In the genomic region with DNA sequence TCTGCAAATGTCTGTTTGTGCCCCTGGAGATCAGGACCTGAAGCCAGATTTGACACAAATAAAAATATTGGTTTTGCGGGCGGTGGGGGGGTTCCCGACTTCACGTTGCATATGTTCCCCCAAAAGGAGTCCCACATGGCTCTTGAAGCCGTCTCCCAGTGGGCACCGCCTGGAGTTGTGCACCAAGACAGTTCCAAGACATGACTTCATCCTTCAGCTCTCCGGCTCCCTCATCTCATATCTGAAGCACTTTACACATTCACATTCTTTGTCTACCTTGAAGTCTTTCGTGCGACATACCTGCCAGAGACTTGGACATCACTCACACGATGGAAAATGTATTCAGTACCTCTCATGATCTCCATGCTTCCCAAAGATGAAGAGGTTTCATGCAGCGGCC, we compare ENCODE assay signal across 34 cellular contexts.
"Had no signal": no experiment of that assay in that cellular context is flagged by ENCODE, and none has a peak within 500 bp of the region (broad histone marks: within the 10 kb centered on the region; RNA-seq: fewer than 3 reads in every experiment).

No MANE protein-coding gene starts in this region.

- H3K9me3 ChIP-seq: adrenal gland, ascending aorta had no signal

- H3K36me3 ChIP-seq: adrenal gland, ascending aorta, brain microvascular endothelial cell, breast epithelium, cardiac muscle cell had no signal

- DNase-seq: activated effector memory CD4-positive, alpha-beta T cell treated with anti-CD3 and anti-CD28 coated beads, Interleukin-2, amount 50 U/mL, for 16 hours; activated effector memory CD4-positive, alpha-beta T cell treated with Interleukin-2 at 50 U/mL for 16 hours; activated gamma-delta T cell; activated gamma-delta T cell treated with Interleukin-2 at 50 U/mL for 16 hours; activated naive CD4-positive, alpha-beta T cell; activated naive CD4-positive, alpha-beta T cell treated with anti-CD3 and anti-CD28 coated beads for 36 hours; activated naive CD4-positive, alpha-beta T cell treated with anti-CD3 and anti-CD28 coated beads, Interleukin-2, amount 10 ng/mL, durations not matched to agents 7 days and 5 days; activated naive CD4-positive, alpha-beta T cell treated with anti-CD3 and anti-CD28 coated beads, Interleukin-2, amount 50 U/mL, for 16 hours; activated naive CD4-positive, alpha-beta T cell treated with Interleukin-2 at 50 U/mL for 16 hours; activated naive CD8-positive, alpha-beta T cell treated with anti-CD3 and anti-CD28 coated beads for 36 hours; activated naive CD8-positive, alpha-beta T cell treated with anti-CD3 and anti-CD28 coated beads, Interleukin-2, amount 10 ng/mL, durations not matched to agents 7 days and 5 days; activated naive CD8-positive, alpha-beta T cell treated with anti-CD3 and anti-CD28 coated beads, Interleukin-2, amount 50 U/mL, for 24 hours; activated T-cell treated with anti-CD3 and anti-CD28 coated beads, Interleukin-2, amount 50 U/mL, for 1 hour; activated T-cell treated with anti-CD3 and anti-CD28 coated beads, Interleukin-2, amount 50 U/mL, for 24 hours; activated T-cell treated with anti-CD3 and anti-CD28 coated beads, Interleukin-2, amount 50 U/mL, for 4 hours; activated T-cell treated with anti-CD3 and anti-CD28 coated beads, Interleukin-2, amount 50 U/mL, for 48 hours; activated T-cell treated with anti-CD3 and anti-CD28 coated beads, Interleukin-2, amount 50 U/mL, for 72 hours; adrenal gland; amniotic stem cell; amygdala; anterior cingulate cortex; aorta; body of pancreas; brain microvascular endothelial cell; caudate nucleus; central memory CD4-positive, alpha-beta T cell; cerebellar nuclear complex had no signal

- H3K27me3 ChIP-seq: adrenal gland, ascending aorta, body of pancreas, brain microvascular endothelial cell, breast epithelium, cardiac muscle cell had no signal

- H3K4me3 ChIP-seq: adrenal gland, ascending aorta, body of pancreas, breast epithelium, cardiac muscle cell had no signal

- H3K4me1 ChIP-seq: adrenal gland, ascending aorta, body of pancreas, breast epithelium had no signal

- H3K27ac ChIP-seq: adrenal gland, ascending aorta, body of pancreas, brain microvascular endothelial cell, breast epithelium, cardiac muscle cell had no signal

- ATAC-seq: activated naive CD4-positive, alpha-beta T cell treated with anti-CD3 and anti-CD28 coated beads, Interleukin-2, amount 50 U/mL, for 72 hours; activated naive CD8-positive, alpha-beta T cell treated with anti-CD3 and anti-CD28 coated beads, Interleukin-2, amount 50 U/mL, for 24 hours; activated T-cell treated with anti-CD3 and anti-CD28 coated beads, Interleukin-2, amount 50 U/mL, for 4 hours; activated T-cell treated with anti-CD3 and anti-CD28 coated beads, Interleukin-2, amount 50 U/mL, for 72 hours; activated T-helper 17 cell treated with anti-CD3 and anti-CD28 coated beads, Interleukin-2, amount 50 U/mL, for 72 hours; body of pancreas had no signal

- FAIRE-seq: astrocyte, bronchial epithelial cell had no signal
